15 cellular contexts compared by ENCODE assay signal in the genomic region with DNA sequence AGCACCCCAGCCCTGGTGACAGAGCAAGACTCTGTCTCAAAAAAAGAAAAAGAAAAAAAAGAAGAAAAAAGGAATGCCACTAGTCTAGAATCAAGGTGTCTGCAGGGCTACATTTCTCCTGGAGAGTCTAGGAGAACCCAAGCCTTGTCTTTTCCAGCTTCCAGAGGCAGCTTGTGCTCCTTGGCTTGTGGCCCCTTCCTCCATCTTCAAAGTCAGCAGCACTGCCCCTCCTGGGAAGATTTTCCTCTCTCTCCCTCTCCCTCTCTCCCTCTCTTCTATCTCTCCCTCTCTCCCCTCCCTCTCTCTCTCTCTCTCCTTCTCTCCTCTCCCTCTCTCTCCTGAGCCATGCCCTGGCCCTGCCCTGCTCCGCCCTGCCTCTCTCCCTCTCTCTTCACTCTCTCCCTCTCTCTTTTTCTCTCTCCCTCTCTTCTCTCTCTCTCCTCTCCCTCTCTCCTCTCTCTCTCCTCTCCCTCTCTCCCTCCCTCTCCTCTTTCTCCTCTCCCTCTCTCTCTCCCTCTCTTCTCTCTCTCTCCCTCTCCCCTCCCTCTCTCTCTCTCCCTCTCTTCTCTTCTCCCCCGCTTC.
A peak's percentile ranks its signal among the peaks of the same experiment; 100 is the strongest.
DNase-seq lines count a peak whose midpoint lies in the region; ATAC-seq and TF ChIP-seq lines count a peak whose summit lies in the region.
"Had no signal": no experiment of that assay in that cellular context is flagged by ENCODE, and none has a peak within 500 bp of the region (broad histone marks: within the 10 kb centered on the region; RNA-seq: fewer than 3 reads in every experiment).

No MANE protein-coding gene starts in this region.

- TF ChIP-seq POLR2A in heart left ventricle (IDR thresholded peaks at IDR 0.05) (no peak), uterus (IDR thresholded peaks at IDR 0.05) (no peak), thyroid gland (IDR thresholded peaks at IDR 0.05) (no peak)

- peaks cover 24% of the 10 kb centered on the region for H3K27me3 Mint-ChIP-seq in activated T-cell treated with anti-CD3 and anti-CD28 coated beads, Interleukin-2, amount 50 U/mL, for 72 hours (ENCODE audit: low read depth)

- no peak overlapping the region for H3K4me3 Mint-ChIP-seq in activated T-cell treated with anti-CD3 and anti-CD28 coated beads, Interleukin-2, amount 50 U/mL, for 72 hours

- peaks cover 0 to 12% (median 0%) of the 10 kb centered on the region in 9 donors for H3K27me3 ChIP-seq in heart left ventricle
- H3K27me3 ChIP-seq in uterus, result no peaks in the 10 kb centered on the region
- H3K27me3 ChIP-seq in thyroid gland, result no peaks in the 10 kb centered on the region

- no peaks in the 10 kb centered on the region for H3K36me3 Mint-ChIP-seq in activated T-cell treated with anti-CD3 and anti-CD28 coated beads, Interleukin-2, amount 50 U/mL, for 72 hours (ENCODE audit: insufficient read depth in 2 of 2)

- peak overlapping the region in 9 of 12 donors; percentile 67 to 90 (median 81) for H3K27ac ChIP-seq in heart left ventricle
- peak overlapping the region; percentile 83 to 91 for H3K27ac ChIP-seq in coronary artery
- peak overlapping the region; percentile 80 for H3K27ac ChIP-seq in uterus
- H3K27ac ChIP-seq in thyroid gland, result no peak overlapping the region

- ATAC-seq in heart left ventricle (no peak), Right ventricle myocardium inferior (no peak)
- ATAC-seq in activated T-cell treated with anti-CD3 and anti-CD28 coated beads, Interleukin-2, amount 50 U/mL, for 72 hours (replicated peaks in 1 of 2), result no peak
- ATAC-seq: GM12878, HCT116, K562 had no signal

- intact Hi-C loops in heart left ventricle (cut with DNase I), result loop anchor here in 8 of 10 donors (5.0 to 10.0 kb wide), 4 partner anchors 158 to 220 kb away; a partner anchor contains a TSS
- intact Hi-C loops in Right ventricle myocardium inferior (cut with DNase I), result no loop called here
- intact Hi-C loops in uterus (cut with DNase I; ENCODE audit: low total_unique reads), result loop anchor here (5.0 kb wide), 1 partner anchor 275 kb away; no protein-coding TSS in a partner anchor
- intact Hi-C loops in thyroid gland (cut with DNase I), result no loop called here

- H3K4me1 Mint-ChIP-seq in activated T-cell treated with anti-CD3 and anti-CD28 coated beads, Interleukin-2, amount 50 U/mL, for 72 hours (ENCODE audit: low read depth), result peaks cover 7% of the 10 kb centered on the region

- H3K27ac Mint-ChIP-seq in activated T-cell treated with anti-CD3 and anti-CD28 coated beads, Interleukin-2, amount 50 U/mL, for 72 hours, result no peak overlapping the region

- no peaks in the 10 kb centered on the region for H3K9me3 Mint-ChIP-seq in activated T-cell treated with anti-CD3 and anti-CD28 coated beads, Interleukin-2, amount 50 U/mL, for 72 hours

- peaks cover 0 to 6% (median 0%) of the 10 kb centered on the region in 12 donors for H3K9me3 ChIP-seq in heart left ventricle
- H3K9me3 ChIP-seq in uterus, result no peaks in the 10 kb centered on the region
- H3K9me3 ChIP-seq in thyroid gland, result no peaks in the 10 kb centered on the region
- H3K9me3 ChIP-seq: Caco-2 had no signal

- H3K4me3 ChIP-seq in heart left ventricle, result no peak overlapping the region
- H3K4me3 ChIP-seq in coronary artery, result no peak overlapping the region
- H3K4me3 ChIP-seq in uterus, result no peak overlapping the region
- H3K4me3 ChIP-seq in thyroid gland (replicated peaks in 1 of 3), result no peak overlapping the region
- H3K4me3 ChIP-seq: GM12878, K562 had no signal

- TF ChIP-seq CTCF in heart left ventricle (IDR thresholded peaks at IDR 0.05), result no peak
- no peak for TF ChIP-seq CTCF in coronary artery (IDR thresholded peaks at IDR 0.05)
- no peak for TF ChIP-seq CTCF in uterus (IDR thresholded peaks at IDR 0.05)
- no peak for TF ChIP-seq CTCF in thyroid gland (IDR thresholded peaks at IDR 0.05)

- 47 to 86% (median 85%) methylated on average over 1 to 2 of the region's 2 CpGs for WGBS in heart left ventricle, 4 donors
- WGBS in thyroid gland, 2 donors, result 86 to 94% methylated on average over 2 of the region's 2 CpGs

- peak in 3 of 5 donors; percentile 9 to 14 (median 13) for DNase-seq in heart left ventricle
- DNase-seq in Right ventricle myocardium inferior (ENCODE audit: missing footprints), result no peak
- peak; percentile 28 for DNase-seq in NAMALWA (ENCODE audit: low spot score)
- DNase-seq in coronary artery (ENCODE audit: low spot score), result peak; percentile 66
- peak; percentile 0 to 2 for DNase-seq in uterus
- no peak for DNase-seq in thyroid gland
- DNase-seq in activated T-cell treated with anti-CD3 and anti-CD28 coated beads, Interleukin-2, amount 50 U/mL, for 72 hours, result no peak
- DNase-seq: NCI-H1048; NCI-H2227 treated with DMSO at 0.1 percent for 48 hours; NK-92 treated with Interleukin-12 subunit alpha and Interleukin-12 subunit beta, amount 100 ng/mL, for 24 hours; OCI-M1 had no signal

- H3K4me1 ChIP-seq in heart left ventricle (peaks cover 3 to 36% (median 28%) of the 10 kb centered on the region in 12 donors), uterus (peaks cover 0 to 16% of the 10 kb centered on the region in 2 donors), thyroid gland (peaks cover 0 to 23% of the 10 kb centered on the region in 2 donors)

- H3K36me3 ChIP-seq in heart left ventricle (no peaks in the 10 kb centered on the region), uterus (no peaks in the 10 kb centered on the region), thyroid gland (no peaks in the 10 kb centered on the region)

Comparison
In these comparisons a context has a peak if more than half of its experiments do, and no peak if none do; other contexts are left out.
1. DNase-seq: peak in heart left ventricle (3 of 5), NAMALWA (single experiment), coronary artery (single experiment) and uterus (2 of 2); none in Right ventricle myocardium inferior (single experiment), thyroid gland (0 of 2) and activated T-cell treated with anti-CD3 and anti-CD28 coated beads, Interleukin-2, amount 50 U/mL, for 72 hours (0 of 2).
2. intact Hi-C loops: an anchor here in heart left ventricle (5.0 to 10.0 kb wide) and uterus (5.0 kb wide); none called in Right ventricle myocardium inferior and thyroid gland.
3. H3K27ac ChIP-seq: peak in heart left ventricle (9 of 12), coronary artery (2 of 2) and uterus (2 of 2); none in thyroid gland (0 of 3).